ENCODE assay signal across 40 cellular contexts in the genomic region with DNA sequence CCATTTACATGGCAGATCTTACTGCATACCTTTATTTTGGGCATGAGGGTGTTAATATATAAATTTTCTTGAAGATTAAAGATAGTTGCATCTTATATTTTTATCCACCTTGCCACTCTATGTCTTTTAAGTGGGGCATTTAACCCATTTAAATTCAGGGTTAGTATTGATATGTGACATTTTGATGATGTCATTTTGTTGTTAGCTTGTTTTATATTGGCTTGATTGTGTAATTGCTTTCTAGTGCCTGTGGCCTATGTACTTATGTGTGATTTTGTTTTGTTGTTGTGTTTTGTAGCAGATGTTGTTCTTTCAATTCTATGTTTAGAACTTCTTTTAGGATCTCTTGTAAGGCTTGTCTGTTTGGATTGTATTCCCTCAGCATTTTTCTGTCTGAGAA.
"Had no signal": no experiment of that assay in that cellular context is flagged by ENCODE, and none has a peak within 500 bp of the region (broad histone marks: within the 10 kb centered on the region; RNA-seq: fewer than 3 reads in every experiment).

No MANE protein-coding gene starts in this region.

- H3K4me1 ChIP-seq: adrenal gland, ascending aorta, body of pancreas, breast epithelium had no signal

- H3K4me1 Mint-ChIP-seq: activated naive CD4-positive, alpha-beta T cell treated with anti-CD3 and anti-CD28 coated beads, Interleukin-2, amount 10 ng/mL, durations not matched to agents 7 days and 5 days; activated naive CD4-positive, alpha-beta T cell treated with anti-CD3 and anti-CD28 coated beads, Interleukin-2, amount 50 U/mL, for 24 hours; activated naive CD8-positive, alpha-beta T cell treated with anti-CD3 and anti-CD28 coated beads for 36 hours; activated naive CD8-positive, alpha-beta T cell treated with anti-CD3 and anti-CD28 coated beads, Interleukin-2, amount 10 ng/mL, durations not matched to agents 7 days and 5 days; activated naive CD8-positive, alpha-beta T cell treated with anti-CD3 and anti-CD28 coated beads, Interleukin-2, amount 50 U/mL, for 24 hours; activated T-helper 17 cell treated with anti-CD3 and anti-CD28 coated beads, Interleukin-2, amount 50 U/mL, for 72 hours; brain; central memory CD8-positive, alpha-beta T cell had no signal

- ATAC-seq: activated naive CD4-positive, alpha-beta T cell treated with anti-CD3 and anti-CD28 coated beads, Interleukin-2, amount 50 U/mL, for 72 hours; activated naive CD8-positive, alpha-beta T cell treated with anti-CD3 and anti-CD28 coated beads, Interleukin-2, amount 50 U/mL, for 24 hours; activated T-cell treated with anti-CD3 and anti-CD28 coated beads, Interleukin-2, amount 50 U/mL, for 4 hours; activated T-cell treated with anti-CD3 and anti-CD28 coated beads, Interleukin-2, amount 50 U/mL, for 72 hours; activated T-helper 17 cell treated with anti-CD3 and anti-CD28 coated beads, Interleukin-2, amount 50 U/mL, for 72 hours; body of pancreas had no signal

- H3K27ac ChIP-seq: adrenal gland, ascending aorta, body of pancreas, brain microvascular endothelial cell, breast epithelium, cardiac muscle cell had no signal

- H3K36me3 Mint-ChIP-seq: activated naive CD4-positive, alpha-beta T cell treated with anti-CD3 and anti-CD28 coated beads, Interleukin-2, amount 10 ng/mL, durations not matched to agents 7 days and 5 days; activated naive CD4-positive, alpha-beta T cell treated with anti-CD3 and anti-CD28 coated beads, Interleukin-2, amount 50 U/mL, for 24 hours; activated naive CD8-positive, alpha-beta T cell; activated naive CD8-positive, alpha-beta T cell treated with anti-CD3 and anti-CD28 coated beads for 36 hours; activated naive CD8-positive, alpha-beta T cell treated with anti-CD3 and anti-CD28 coated beads, Interleukin-2, amount 10 ng/mL, durations not matched to agents 7 days and 5 days; brain had no signal

- H3K27me3 ChIP-seq: adrenal gland, ascending aorta, body of pancreas, brain microvascular endothelial cell, breast epithelium, cardiac muscle cell had no signal

- H3K4me3 Mint-ChIP-seq: activated naive CD4-positive, alpha-beta T cell treated with anti-CD3 and anti-CD28 coated beads for 36 hours; activated naive CD4-positive, alpha-beta T cell treated with anti-CD3 and anti-CD28 coated beads, Interleukin-2, amount 10 ng/mL, durations not matched to agents 7 days and 5 days; activated naive CD4-positive, alpha-beta T cell treated with anti-CD3 and anti-CD28 coated beads, Interleukin-2, amount 50 U/mL, for 24 hours; activated naive CD8-positive, alpha-beta T cell; activated naive CD8-positive, alpha-beta T cell treated with anti-CD3 and anti-CD28 coated beads for 36 hours; activated naive CD8-positive, alpha-beta T cell treated with anti-CD3 and anti-CD28 coated beads, Interleukin-2, amount 10 ng/mL, durations not matched to agents 7 days and 5 days; activated naive CD8-positive, alpha-beta T cell treated with anti-CD3 and anti-CD28 coated beads, Interleukin-2, amount 50 U/mL, for 24 hours; activated T-cell treated with anti-CD3 and anti-CD28 coated beads, Interleukin-2, amount 50 U/mL, for 24 hours; activated T-cell treated with anti-CD3 and anti-CD28 coated beads, Interleukin-2, amount 50 U/mL, for 4 hours; activated T-cell treated with anti-CD3 and anti-CD28 coated beads, Interleukin-2, amount 50 U/mL, for 72 hours; activated T-helper 1 cell treated with anti-CD3 and anti-CD28 coated beads, Interleukin-12 subunit alpha, Interleukin-12 subunit beta, Interleukin-2, Interleukin-4 antibody, amounts not matched to agents 30 ng/mL and 10 ng/mL and 1 ng/mL, durations not matched to agents 14 hours and 24 hours and 36 hours; activated T-helper 17 cell treated with anti-CD3 and anti-CD28 coated beads, Interleukin-2, amount 50 U/mL, for 72 hours; brain; central memory CD8-positive, alpha-beta T cell had no signal

- FAIRE-seq: astrocyte, bronchial epithelial cell had no signal

- H3K4me3 ChIP-seq: adrenal gland, ascending aorta, body of pancreas, breast epithelium, cardiac muscle cell had no signal

- H3K9me3 ChIP-seq: adrenal gland, body of pancreas had no signal

- H3K27me3 Mint-ChIP-seq: activated naive CD4-positive, alpha-beta T cell treated with anti-CD3 and anti-CD28 coated beads, Interleukin-2, amount 10 ng/mL, durations not matched to agents 7 days and 5 days; activated naive CD4-positive, alpha-beta T cell treated with anti-CD3 and anti-CD28 coated beads, Interleukin-2, amount 50 U/mL, for 24 hours; activated naive CD8-positive, alpha-beta T cell; activated naive CD8-positive, alpha-beta T cell treated with anti-CD3 and anti-CD28 coated beads for 36 hours; activated naive CD8-positive, alpha-beta T cell treated with anti-CD3 and anti-CD28 coated beads, Interleukin-2, amount 10 ng/mL, durations not matched to agents 7 days and 5 days; activated naive CD8-positive, alpha-beta T cell treated with anti-CD3 and anti-CD28 coated beads, Interleukin-2, amount 50 U/mL, for 24 hours; activated T-cell treated with anti-CD3 and anti-CD28 coated beads, Interleukin-2, amount 50 U/mL, for 24 hours; activated T-helper 17 cell treated with anti-CD3 and anti-CD28 coated beads, Interleukin-2, amount 50 U/mL, for 72 hours; brain; central memory CD8-positive, alpha-beta T cell had no signal

- DNase-seq: activated effector memory CD4-positive, alpha-beta T cell treated with anti-CD3 and anti-CD28 coated beads, Interleukin-2, amount 50 U/mL, for 16 hours; activated effector memory CD4-positive, alpha-beta T cell treated with Interleukin-2 at 50 U/mL for 16 hours; activated gamma-delta T cell; activated gamma-delta T cell treated with Interleukin-2 at 50 U/mL for 16 hours; activated naive CD4-positive, alpha-beta T cell; activated naive CD4-positive, alpha-beta T cell treated with anti-CD3 and anti-CD28 coated beads for 36 hours; activated naive CD4-positive, alpha-beta T cell treated with anti-CD3 and anti-CD28 coated beads, Interleukin-2, amount 10 ng/mL, durations not matched to agents 7 days and 5 days; activated naive CD4-positive, alpha-beta T cell treated with anti-CD3 and anti-CD28 coated beads, Interleukin-2, amount 50 U/mL, for 16 hours; activated naive CD4-positive, alpha-beta T cell treated with Interleukin-2 at 50 U/mL for 16 hours; activated naive CD8-positive, alpha-beta T cell treated with anti-CD3 and anti-CD28 coated beads for 36 hours; activated naive CD8-positive, alpha-beta T cell treated with anti-CD3 and anti-CD28 coated beads, Interleukin-2, amount 10 ng/mL, durations not matched to agents 7 days and 5 days; activated naive CD8-positive, alpha-beta T cell treated with anti-CD3 and anti-CD28 coated beads, Interleukin-2, amount 50 U/mL, for 24 hours; activated T-cell treated with anti-CD3 and anti-CD28 coated beads, Interleukin-2, amount 50 U/mL, for 1 hour; activated T-cell treated with anti-CD3 and anti-CD28 coated beads, Interleukin-2, amount 50 U/mL, for 24 hours; activated T-cell treated with anti-CD3 and anti-CD28 coated beads, Interleukin-2, amount 50 U/mL, for 4 hours; activated T-cell treated with anti-CD3 and anti-CD28 coated beads, Interleukin-2, amount 50 U/mL, for 48 hours; activated T-cell treated with anti-CD3 and anti-CD28 coated beads, Interleukin-2, amount 50 U/mL, for 72 hours; adrenal gland; amniotic stem cell; amygdala; anterior cingulate cortex; aorta; body of pancreas; brain microvascular endothelial cell; caudate nucleus; central memory CD4-positive, alpha-beta T cell; cerebellar nuclear complex had no signal

- H3K36me3 ChIP-seq: adrenal gland, ascending aorta, brain microvascular endothelial cell, breast epithelium, cardiac muscle cell had no signal

- H3K27ac Mint-ChIP-seq: activated naive CD4-positive, alpha-beta T cell treated with anti-CD3 and anti-CD28 coated beads for 36 hours; activated naive CD4-positive, alpha-beta T cell treated with anti-CD3 and anti-CD28 coated beads, Interleukin-2, amount 10 ng/mL, durations not matched to agents 7 days and 5 days; activated naive CD4-positive, alpha-beta T cell treated with anti-CD3 and anti-CD28 coated beads, Interleukin-2, amount 50 U/mL, for 24 hours; activated naive CD4-positive, alpha-beta T cell treated with anti-CD3 and anti-CD28 coated beads, Interleukin-2, amount 50 U/mL, for 72 hours; activated naive CD8-positive, alpha-beta T cell; activated naive CD8-positive, alpha-beta T cell treated with anti-CD3 and anti-CD28 coated beads for 36 hours; activated naive CD8-positive, alpha-beta T cell treated with anti-CD3 and anti-CD28 coated beads, Interleukin-2, amount 10 ng/mL, durations not matched to agents 7 days and 5 days; activated naive CD8-positive, alpha-beta T cell treated with anti-CD3 and anti-CD28 coated beads, Interleukin-2, amount 50 U/mL, for 24 hours; activated T-cell treated with anti-CD3 and anti-CD28 coated beads, Interleukin-2, amount 50 U/mL, for 24 hours; activated T-cell treated with anti-CD3 and anti-CD28 coated beads, Interleukin-2, amount 50 U/mL, for 72 hours; activated T-helper 1 cell treated with anti-CD3 and anti-CD28 coated beads, Interleukin-12 subunit alpha, Interleukin-12 subunit beta, Interleukin-2, Interleukin-4 antibody, amounts not matched to agents 30 ng/mL and 10 ng/mL and 1 ng/mL, durations not matched to agents 14 hours and 24 hours and 36 hours; activated T-helper 17 cell treated with anti-CD3 and anti-CD28 coated beads, Interleukin-2, amount 50 U/mL, for 72 hours; activated T-helper 2 cell treated with anti-CD3 and anti-CD28 coated beads, Interferon-gamma antibody, Interleukin-2, Interleukin-4, amounts not matched to agents 10 μg/mL and 5 μg/mL and 100 μg/mL, durations not matched to agents 14 hours and 24 hours and 36 hours; brain had no signal
